In the genomic region with DNA sequence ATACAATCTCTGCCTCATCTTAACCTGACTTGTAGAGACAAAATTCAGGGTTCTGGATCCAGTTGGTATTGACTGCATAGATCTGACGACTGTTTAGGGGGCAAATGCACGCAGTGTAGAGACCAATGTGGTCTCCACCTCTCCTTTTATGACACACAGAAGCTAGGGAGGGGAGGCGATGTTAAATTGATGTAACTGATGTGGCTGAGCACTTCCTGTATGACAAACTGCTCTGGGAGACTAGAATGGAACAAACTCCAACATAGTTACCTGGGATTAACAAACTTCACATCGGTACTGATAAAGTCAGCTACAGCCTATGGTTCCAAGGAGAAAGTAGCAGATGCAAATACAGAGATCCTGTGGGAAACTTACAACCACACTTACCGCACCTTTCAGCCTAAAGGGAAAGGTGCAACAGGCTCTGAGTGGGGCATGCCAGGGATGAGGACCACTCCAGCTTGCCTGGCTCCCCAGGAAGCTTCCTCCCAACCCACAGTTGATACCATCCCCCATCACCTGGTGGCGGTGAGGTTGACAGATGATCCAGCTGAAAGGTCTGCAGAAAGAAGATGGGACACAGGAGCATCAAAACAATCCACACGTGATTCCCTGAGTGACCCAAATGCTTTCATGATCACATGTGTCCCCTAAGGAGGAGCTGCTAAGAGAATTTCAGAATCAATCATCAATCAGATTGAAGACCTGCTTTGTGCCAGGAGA, we compare ENCODE assay signal across 9 cellular contexts.
A peak's percentile ranks its signal among the peaks of the same experiment; 100 is the strongest.
DNase-seq lines count a peak whose midpoint lies in the region; ATAC-seq and TF ChIP-seq lines count a peak whose summit lies in the region.
"Had no signal": no experiment of that assay in that cellular context is flagged by ENCODE, and none has a peak within 500 bp of the region (broad histone marks: within the 10 kb centered on the region; RNA-seq: fewer than 3 reads in every experiment).

No MANE protein-coding gene starts in this region.

- CTCF ChIA-PET in CD4-positive, alpha-beta T cell (lab: Charles Lee): interaction anchor here (1.0 to 2.9 kb wide), 2 partner anchors 17 to 269 kb away, joined by 3 to 13 read pairs; no protein-coding TSS in a partner anchor
- CTCF ChIA-PET in naive thymus-derived CD4-positive, alpha-beta T cell (lab: Charles Lee): no interaction called here

- H3K36me3 ChIP-seq in DOHH2 (ENCODE audit: control insufficient read depth, low read length): peaks cover 3% of the 10 kb centered on the region; the same call in 1 of the 2 replicates
- H3K36me3 ChIP-seq in naive thymus-derived CD4-positive, alpha-beta T cell (ENCODE audit: control insufficient read depth in 2 of 3, insufficient read depth in 3 of 3, low read length in 3 of 3): peaks cover 0 to 7% (median 0%) of the 10 kb centered on the region in 3 experiments
- H3K36me3 ChIP-seq: SJSA1 had no signal

- peaks cover 20% of the 10 kb centered on the region for H3K79me2 ChIP-seq in DOHH2 (ENCODE audit: control insufficient read depth, low read length)

- peaks cover 19% of the 10 kb centered on the region for H3K36me3 Mint-ChIP-seq in CD4-positive, alpha-beta T cell (ENCODE audit: low read depth)
- H3K36me3 Mint-ChIP-seq in naive thymus-derived CD4-positive, alpha-beta T cell: peaks cover 0 to 15% (median 8%) of the 10 kb centered on the region in 5 donors

- no peaks in the 10 kb centered on the region for H3K9me3 ChIP-seq in CD4-positive, alpha-beta T cell (ENCODE audit: control insufficient read depth, low read length)
- H3K9me3 ChIP-seq in DOHH2 (ENCODE audit: control insufficient read depth, insufficient read depth, low read length): no peaks in the 10 kb centered on the region
- H3K9me3 ChIP-seq in naive thymus-derived CD4-positive, alpha-beta T cell (ENCODE audit: control insufficient read depth in 2 of 3, low read length in 3 of 3): no peaks in the 10 kb centered on the region
- H3K9me3 ChIP-seq: SJSA1 had no signal

- peak overlapping the region; percentile 70 for H3K27ac Mint-ChIP-seq in CD4-positive, alpha-beta T cell
- H3K27ac Mint-ChIP-seq in naive thymus-derived CD4-positive, alpha-beta T cell: peak overlapping the region; percentile 64 to 90 (median 80)

- DNase-seq in CD4-positive, alpha-beta T cell: peak in 3 of 10 experiments; percentile 9 to 32 (median 11)
- DNase-seq in activated CD8-positive, alpha-beta memory T cell treated with anti-CD3 and anti-CD28 coated beads, Interleukin-2, amount 50 U/mL, for 4 hours: peak; percentile 47
- DNase-seq in naive thymus-derived CD4-positive, alpha-beta T cell: peak in 7 of 9 donors; percentile 31 to 59 (median 45)
- DNase-seq: NK-92 treated with Interleukin-12 subunit alpha and Interleukin-12 subunit beta, amount 100 ng/mL, for 24 hours had no signal

- peak overlapping the region; percentile 2 for H3K4me3 Mint-ChIP-seq in CD4-positive, alpha-beta T cell
- peak overlapping the region; percentile 8 to 68 (median 52) for H3K4me3 Mint-ChIP-seq in naive thymus-derived CD4-positive, alpha-beta T cell

- no peaks in the 10 kb centered on the region for H3K27me3 Mint-ChIP-seq in CD4-positive, alpha-beta T cell
- H3K27me3 Mint-ChIP-seq in naive thymus-derived CD4-positive, alpha-beta T cell: no peaks in the 10 kb centered on the region

- no peaks in the 10 kb centered on the region for H3K9me2 ChIP-seq in DOHH2 (replicated peaks; ENCODE audit: control insufficient read depth, low read length)

- H3K4me2 ChIP-seq in DOHH2 (ENCODE audit: low read length): peak overlapping the region; percentile 60; the same call in 1 of the 2 replicates

- no peaks in the 10 kb centered on the region for H3K27me3 ChIP-seq in CD4-positive, alpha-beta T cell (ENCODE audit: control insufficient read depth, insufficient read depth, low read length)
- H3K27me3 ChIP-seq in DOHH2 (ENCODE audit: control insufficient read depth, low read length): no peaks in the 10 kb centered on the region
- H3K27me3 ChIP-seq in naive thymus-derived CD4-positive, alpha-beta T cell (ENCODE audit: control insufficient read depth in 2 of 2, insufficient read depth in 2 of 2, low read length in 2 of 2): no peaks in the 10 kb centered on the region
- H3K27me3 ChIP-seq: SJSA1 had no signal

- intact Hi-C loops in CD4-positive, alpha-beta T cell (cut with DNase I, micrococcal nuclease): no loop called here
- intact Hi-C loops in naive thymus-derived CD4-positive, alpha-beta T cell (cut with micrococcal nuclease): loop anchor here in 1 of 2 donors (2.0 kb wide), 1 partner anchor 15 kb away; no protein-coding TSS in a partner anchor

- H3K4me3 ChIP-seq in DOHH2 (ENCODE audit: low read length): peak overlapping the region; percentile 13; the same call in 1 of the 2 replicates
- no peak overlapping the region for H3K4me3 ChIP-seq in naive thymus-derived CD4-positive, alpha-beta T cell (ENCODE audit: low read length)
- H3K4me3 ChIP-seq: SJSA1 had no signal

- POLR2A ChIA-PET in CD4-positive, alpha-beta T cell (lab: Charles Lee): interaction anchor here (0.9 to 1.0 kb wide), 2 partner anchors 13 to 112 kb away, joined by 3 to 7 read pairs; no protein-coding TSS in a partner anchor
- POLR2A ChIA-PET in naive thymus-derived CD4-positive, alpha-beta T cell (lab: Charles Lee): interaction anchor here (0.9 to 1.1 kb wide), 3 partner anchors 89 to 269 kb away, joined by 3 read pairs; no protein-coding TSS in a partner anchor

- no peaks in the 10 kb centered on the region for H4K20me1 ChIP-seq in DOHH2 (ENCODE audit: control insufficient read depth, insufficient read depth, low read depth, low read length)

- peak; percentile 83 for ATAC-seq in CD4-positive, alpha-beta T cell (ENCODE audit: poor library complexity)
- ATAC-seq in naive thymus-derived CD4-positive, alpha-beta T cell: peak; percentile 73
- no peak for ATAC-seq in GM21619 (IDR thresholded peaks at IDR 0.05; ENCODE audit: unreplicated experiment)
- ATAC-seq in GM19467 (IDR thresholded peaks at IDR 0.05; ENCODE audit: unreplicated experiment): no peak
- ATAC-seq in HG03175 (IDR thresholded peaks at IDR 0.05; ENCODE audit: unreplicated experiment): no peak

- H3K27ac ChIP-seq in CD4-positive, alpha-beta T cell (ENCODE audit: low read depth, low read length): peak overlapping the region; percentile 0
- peak overlapping the region; percentile 63 for H3K27ac ChIP-seq in DOHH2 (ENCODE audit: low read depth, low read length)
- H3K27ac ChIP-seq in naive thymus-derived CD4-positive, alpha-beta T cell (ENCODE audit: low read depth, low read length): no peak overlapping the region
- H3K27ac ChIP-seq: SJSA1 had no signal

- no peaks in the 10 kb centered on the region for H3F3A ChIP-seq in DOHH2 (ENCODE audit: control insufficient read depth, insufficient read depth)

- peaks cover 44% of the 10 kb centered on the region for H3K4me1 Mint-ChIP-seq in CD4-positive, alpha-beta T cell (ENCODE audit: low read depth)
- peaks cover 36 to 61% (median 53%) of the 10 kb centered on the region in 7 donors for H3K4me1 Mint-ChIP-seq in naive thymus-derived CD4-positive, alpha-beta T cell

- peaks cover 47% of the 10 kb centered on the region for H3K4me1 ChIP-seq in DOHH2 (ENCODE audit: control insufficient read depth, low read length)
- H3K4me1 ChIP-seq in naive thymus-derived CD4-positive, alpha-beta T cell (ENCODE audit: control insufficient read depth in 2 of 2, insufficient read depth in 2 of 2, low read length in 2 of 2): peaks cover 43 to 48% of the 10 kb centered on the region in 2 donors

- no peak for TF ChIP-seq CTCF in CD4-positive, alpha-beta T cell (IDR thresholded peaks at IDR 0.05)
- no peak for TF ChIP-seq CTCF in DOHH2 (IDR thresholded peaks at IDR 0.05; ENCODE audit: low read depth, low read length, poor library complexity, severe bottlenecking)

- no peaks in the 10 kb centered on the region for H3K9me3 Mint-ChIP-seq in CD4-positive, alpha-beta T cell
- H3K9me3 Mint-ChIP-seq in naive thymus-derived CD4-positive, alpha-beta T cell: peaks cover 0 to 10% (median 0%) of the 10 kb centered on the region in 11 donors

Comparison
In these comparisons a context has a peak if more than half of its experiments do, and no peak if none do; other contexts are left out.
1. ATAC-seq: peak in CD4-positive, alpha-beta T cell (single experiment) and naive thymus-derived CD4-positive, alpha-beta T cell (single experiment); none in GM21619 (single experiment), GM19467 (single experiment) and HG03175 (single experiment).